In genomic region chr13:34011552-34012085, GRCh38 we compare ENCODE assay signal across 19 cellular contexts.
A peak's percentile ranks its signal among the peaks of the same experiment; 100 is the strongest.
DNase-seq lines count a peak whose midpoint lies in the region; ATAC-seq lines count a peak whose summit lies in the region.
"Had no signal": no experiment of that assay in that cellular context is flagged by ENCODE, and none has a peak within 500 bp of the region (broad histone marks: within the 10 kb centered on the region; RNA-seq: fewer than 3 reads in every experiment).

No MANE protein-coding gene starts in this region.

- no peak overlapping the region for H3K27ac ChIP-seq in neuronal stem cell (replicated peaks; ENCODE audit: low read length)
- H3K27ac ChIP-seq: parathyroid adenoma, skin epidermis had no signal

- no peak overlapping the region for H4K8ac ChIP-seq in neuronal stem cell (ENCODE audit: low read depth, low read length)

- H3K36me3 ChIP-seq in neuronal stem cell (replicated peaks in 1 of 2; ENCODE audit: control insufficient read depth in 2 of 2, insufficient read depth in 2 of 2, low read length in 2 of 2), result no peaks in the 10 kb centered on the region

- no peak overlapping the region for H2BK15ac ChIP-seq in neuronal stem cell (ENCODE audit: low read length)

- no peak overlapping the region for H2BK120ac ChIP-seq in neuronal stem cell (ENCODE audit: low read depth, low read length)

- H3K9ac ChIP-seq in neuronal stem cell (ENCODE audit: low read depth, low read length, poor library complexity), result no peak overlapping the region
- H3K9ac ChIP-seq: parathyroid adenoma had no signal

- H3K9me3 ChIP-seq in neuronal stem cell (replicated peaks in 1 of 2; ENCODE audit: control insufficient read depth in 2 of 2, insufficient read depth in 1 of 2, low read depth in 1 of 2, low read length in 2 of 2), result no peaks in the 10 kb centered on the region

- no peak overlapping the region for H3K18ac ChIP-seq in neuronal stem cell (ENCODE audit: low read length)

- no peaks in the 10 kb centered on the region for H3K79me1 ChIP-seq in neuronal stem cell (ENCODE audit: low read depth, low read length)

- peak overlapping the region; percentile 27 for H2AFZ ChIP-seq in neuronal stem cell (ENCODE audit: low read length)
- H2AFZ ChIP-seq: parathyroid adenoma had no signal

- H2AK5ac ChIP-seq in neuronal stem cell (ENCODE audit: low read depth, low read length), result no peak overlapping the region

- H3K4me3 ChIP-seq in neuronal stem cell (ENCODE audit: low read length in 2 of 2), result no peak overlapping the region
- H3K4me3 ChIP-seq: skin epidermis had no signal

- ATAC-seq in GM21390 (IDR thresholded peaks at IDR 0.05; ENCODE audit: unreplicated experiment) (no peak), GM21367 (IDR thresholded peaks at IDR 0.05; ENCODE audit: unreplicated experiment) (no peak)
- ATAC-seq: activated CD8-positive, alpha-beta memory T cell treated with anti-CD3 and anti-CD28 coated beads, Interleukin-2, amount 10 ng/mL, durations not matched to agents 7 days and 5 days; effector memory CD8-positive, alpha-beta T cell had no signal

- H4K91ac ChIP-seq in neuronal stem cell (ENCODE audit: low read depth, low read length, poor library complexity), result no peak overlapping the region

- H3K4me2 ChIP-seq in neuronal stem cell (ENCODE audit: insufficient read depth, low read length, poor library complexity, severe bottlenecking), result no peak overlapping the region

- no peaks in the 10 kb centered on the region for H3K27me3 ChIP-seq in neuronal stem cell (ENCODE audit: control insufficient read depth in 3 of 3, insufficient read depth in 3 of 3, low read depth in 1 of 3, low read length in 3 of 3)

- no CpG with 5 or more reads among the region's 11 CpGs for WGBS in neuronal stem cell (ENCODE audit: extremely low coverage in 2 of 2, insufficient read length in 2 of 2, insufficient replicate concordance in 1 of 2), 2 donors

- H3K14ac ChIP-seq in neuronal stem cell (ENCODE audit: low read length), result no peak overlapping the region

- no peak overlapping the region for H2BK5ac ChIP-seq in neuronal stem cell (ENCODE audit: low read length)

- H3K4ac ChIP-seq in neuronal stem cell (ENCODE audit: low read length), result no peak overlapping the region

- H2BK12ac ChIP-seq in neuronal stem cell (ENCODE audit: low read length), result no peak overlapping the region

- H3K23ac ChIP-seq in neuronal stem cell (ENCODE audit: low read depth, low read length, poor library complexity), result no peak overlapping the region

- peak; percentile 80 for DNase-seq in HT-29 (ENCODE audit: low spot score)
- peak; percentile 50 for DNase-seq in NCI-H526 treated with DMSO at 0.1 percent for 48 hours (lab: John Stamatoyannopoulos, UW)
- DNase-seq in cerebellar cortex (ENCODE audit: low spot score), result peak; percentile 10
- DNase-seq in neuronal stem cell (ENCODE audit: low spot score), result no peak
- DNase-seq in H4 (ENCODE audit: low spot score), result no peak
- DNase-seq: activated CD4-positive, alpha-beta T cell treated with anti-CD3 and anti-CD28 coated beads for 1 hour; activated CD8-positive, alpha-beta memory T cell treated with anti-CD3 and anti-CD28 coated beads, Interleukin-2, amount 10 ng/mL, durations not matched to agents 7 days and 5 days; central memory CD4-positive, alpha-beta T cell; effector memory CD8-positive, alpha-beta T cell; KBM-7; NCI-H1048; NCI-H2227 treated with DMSO at 0.1 percent for 48 hours; stimulated activated CD4-positive, alpha-beta T cell treated with anti-CD3 and anti-CD28 coated beads, Interleukin-4, amount 100 ng/mL, for 4 hours; stimulated activated CD8-positive, alpha-beta memory T cell treated with anti-CD3 and anti-CD28 coated beads, Interleukin-4, amount 100 ng/mL, for 48 hours; substantia nigra had no signal

- peaks cover 2 to 3% of the 10 kb centered on the region in 2 donors for H3K4me1 ChIP-seq in neuronal stem cell (ENCODE audit: control insufficient read depth in 2 of 2, insufficient read depth in 1 of 2, low read depth in 1 of 2, low read length in 2 of 2)
- H3K4me1 ChIP-seq: parathyroid adenoma had no signal

Comparison
In these comparisons a context has a peak if more than half of its experiments do, and no peak if none do; other contexts are left out.
1. DNase-seq: peak in HT-29 (single experiment), NCI-H526 treated with DMSO at 0.1 percent for 48 hours (single experiment) and cerebellar cortex (single experiment); none in neuronal stem cell (single experiment) and H4 (single experiment).